Comparison of ENCODE assay signal across 8 cellular contexts in the genomic region with DNA sequence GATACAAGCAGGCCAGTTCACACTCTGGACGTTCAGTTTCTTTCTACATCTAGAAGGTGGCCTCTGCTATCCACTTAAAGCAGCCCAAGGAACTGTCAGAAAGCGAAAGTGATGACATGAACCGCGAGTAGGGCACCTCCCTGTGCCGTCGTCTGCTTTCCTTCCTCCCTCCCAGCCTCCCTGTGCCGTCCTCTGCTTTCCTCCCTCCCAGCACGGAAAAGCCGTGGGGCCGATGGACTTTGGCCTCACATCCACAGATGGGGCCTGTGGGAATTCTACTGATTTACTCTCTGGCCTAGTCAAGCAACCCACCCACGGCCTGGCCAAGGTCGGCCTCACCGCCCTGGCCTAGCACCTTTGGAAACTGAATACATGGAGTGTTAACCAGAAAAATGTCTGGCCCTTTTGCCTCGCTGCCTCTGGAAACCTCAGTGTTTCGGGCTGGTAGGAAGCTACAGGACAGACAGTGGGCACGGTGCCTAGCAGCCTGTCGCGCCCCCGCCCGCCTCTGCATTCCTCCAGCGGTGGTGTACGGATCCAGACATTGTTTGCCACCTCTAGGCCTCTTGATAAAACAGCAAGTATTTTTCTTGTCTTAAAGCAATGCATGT. TPM values are rescaled to one million over a fixed set of nuclear protein-coding genes. Genes with fewer than 3 reads are reported as not detected.
DNase-seq lines count a peak whose midpoint lies in the region; ATAC-seq and TF ChIP-seq lines count a peak whose summit lies in the region.

No MANE protein-coding gene starts in this region.

- H3K27me3 Mint-ChIP-seq in Calu3 (ENCODE audit: unreplicated experiment) (no peaks in the 10 kb centered on the region), T-cell (no peaks in the 10 kb centered on the region)
- H3K27me3 Mint-ChIP-seq in effector memory CD8-positive, alpha-beta T cell, result no peaks in the 10 kb centered on the region

- CTCF ChIA-PET in Calu3 (lab: Charles Lee) (interaction anchor here (1.0 to 1.2 kb wide), 3 partner anchors 14 to 58 kb away, joined by 3 to 4 read pairs (median 3); partner anchors contain the start of genes PEX26 and USP18), T-cell (lab: Charles Lee) (no interaction called here)

- peak; percentile 74 for DNase-seq in Calu3
- peak in 17 of 34 experiments; percentile 5 to 41 (median 23) for DNase-seq in T-cell
- DNase-seq in effector memory CD8-positive, alpha-beta T cell, result peak; percentile 24 to 45 (median 28)
- DNase-seq in myocyte (ENCODE audit: low read depth), result peak; percentile 82
- DNase-seq in islet precursor cell, result no peak
- no peak for DNase-seq in NCI-H446 treated with DMSO at 0.1 percent for 48 hours (lab: John Stamatoyannopoulos, UW)

- no peak for TF ChIP-seq CTCF in Calu3 (IDR thresholded peaks at IDR 0.05; ENCODE audit: unreplicated experiment)

- H3K9me3 Mint-ChIP-seq in Calu3 (ENCODE audit: low read depth, unreplicated experiment) (no peaks in the 10 kb centered on the region), T-cell (no peaks in the 10 kb centered on the region)
- no peaks in the 10 kb centered on the region for H3K9me3 Mint-ChIP-seq in effector memory CD8-positive, alpha-beta T cell

- intact Hi-C loops in Calu3 (cut with micrococcal nuclease; ENCODE audit: unreplicated experiment), result no loop called here

- BruUV-seq in Calu3 (replicated peaks; lab: Mats Ljungman, UMichigan), result no TSS peak

- H3K36me3 Mint-ChIP-seq in Calu3 (ENCODE audit: insufficient read depth, unreplicated experiment), result peaks cover 33% of the 10 kb centered on the region
- peaks cover 40% of the 10 kb centered on the region for H3K36me3 Mint-ChIP-seq in T-cell
- peaks cover 25% of the 10 kb centered on the region for H3K36me3 Mint-ChIP-seq in effector memory CD8-positive, alpha-beta T cell (ENCODE audit: insufficient read depth)

- peaks cover 24% of the 10 kb centered on the region for H3K4me1 Mint-ChIP-seq in Calu3 (ENCODE audit: low read depth, unreplicated experiment)
- peaks cover 13 to 23% (median 14%) of the 10 kb centered on the region in 3 donors for H3K4me1 Mint-ChIP-seq in T-cell
- H3K4me1 Mint-ChIP-seq in effector memory CD8-positive, alpha-beta T cell (ENCODE audit: low read depth in 2 of 2), result peaks cover 16 to 20% of the 10 kb centered on the region in 2 donors

- H3K27ac Mint-ChIP-seq in Calu3 (ENCODE audit: unreplicated experiment) (peak overlapping the region; percentile 77), T-cell (peak overlapping the region; percentile 96)
- peak overlapping the region; percentile 97 to 100 for H3K27ac Mint-ChIP-seq in effector memory CD8-positive, alpha-beta T cell

- POLR2A ChIA-PET in T-cell (lab: Charles Lee), result no interaction called here

- H3K4me3 Mint-ChIP-seq in Calu3 (ENCODE audit: low read depth, unreplicated experiment) (peak overlapping the region; percentile 79), T-cell (peak overlapping the region; percentile 70 to 89 (median 78))
- peak overlapping the region; percentile 93 to 94 for H3K4me3 Mint-ChIP-seq in effector memory CD8-positive, alpha-beta T cell

- ATAC-seq in T-cell (replicated peaks in 1 of 4), result peak; percentile 64 to 86 (median 74)
- ATAC-seq in effector memory CD8-positive, alpha-beta T cell (replicated peaks), result peak; percentile 84
- no peak for ATAC-seq in GM19023 (IDR thresholded peaks at IDR 0.05; ENCODE audit: unreplicated experiment)
- ATAC-seq in HG03439 (IDR thresholded peaks at IDR 0.05; ENCODE audit: unreplicated experiment), result no peak

RNA-seq across cellular contexts. Expression of gene PEX26, which starts 14.2 kb away (rescaled TPM):
- total RNA-seq in Calu3 (2022) (46.1 and 47.0 TPM in 2 replicates), T-cell (10 to 100 TPM; 30.2 to 42.7 (median 39.8) TPM), myocyte (22.8 and 24.5 TPM in 2 replicates)
- 30.4 TPM for polyA plus RNA-seq in myocyte (2012)

RNA-seq across cellular contexts. Expression of gene TUBA8, which starts 18.6 kb away (rescaled TPM):
- total RNA-seq in Calu3 (2022), result 2.4 and 2.6 TPM in 2 replicates
- total RNA-seq in T-cell, result 1 to 10 TPM; 1.5 to 3.3 (median 2.6) TPM
- total RNA-seq in myocyte, result 12.6 and 20.9 TPM in 2 replicates
- polyA plus RNA-seq in myocyte (2012), result 36.8 TPM

RNA-seq across cellular contexts. Expression of gene USP18, which starts 57.9 kb away (rescaled TPM):
- total RNA-seq in Calu3 (2022) (17.6 and 46.9 TPM in 2 replicates), T-cell (1 to 10 TPM; 2.8 to 6.0 (median 4.7) TPM), myocyte (31.7 and 37.4 TPM in 2 replicates)
- 14.8 TPM for polyA plus RNA-seq in myocyte (2012)

Comparison
In these comparisons a context has a peak if more than half of its experiments do, and no peak if none do; other contexts are left out.
1. DNase-seq: peak in Calu3 (single experiment), effector memory CD8-positive, alpha-beta T cell (3 of 3) and myocyte (single experiment); none in islet precursor cell (single experiment) and NCI-H446 treated with DMSO at 0.1 percent for 48 hours (single experiment).
2. ATAC-seq: peak in T-cell (4 of 4) and effector memory CD8-positive, alpha-beta T cell (single experiment); none in GM19023 (single experiment) and HG03439 (single experiment).
3. Peak in every context shown above with its lines, with median percentiles within 50 percentile points of each other: H3K27ac Mint-ChIP-seq and H3K4me3 Mint-ChIP-seq.